ENCODE assay signal across 7 cellular contexts in genomic region chr12:66529934-66530333, GRCh38.
"Had no signal": no experiment of that assay in that cellular context is flagged by ENCODE, and none has a peak within 500 bp of the region (broad histone marks: within the 10 kb centered on the region; RNA-seq: fewer than 3 reads in every experiment).

No MANE protein-coding gene starts in this region.

- H3K4me3 ChIP-seq: GM23338 had no signal

- H3K4me3 Mint-ChIP-seq: GM23338, H9 had no signal

- DNase-seq: H9, HCEC 1CT, IMR-90 had no signal

- ATAC-seq: GM23338 had no signal

- H3K4me2 ChIP-seq: GM23338 had no signal

- H2AFZ ChIP-seq: GM23338 had no signal

- H3K27ac Mint-ChIP-seq: GM23338, H9 had no signal

- FAIRE-seq: H1, H54, HTR-8/SVneo had no signal
